Comparison of ENCODE assay signal across 8 cellular contexts in the genomic region with DNA sequence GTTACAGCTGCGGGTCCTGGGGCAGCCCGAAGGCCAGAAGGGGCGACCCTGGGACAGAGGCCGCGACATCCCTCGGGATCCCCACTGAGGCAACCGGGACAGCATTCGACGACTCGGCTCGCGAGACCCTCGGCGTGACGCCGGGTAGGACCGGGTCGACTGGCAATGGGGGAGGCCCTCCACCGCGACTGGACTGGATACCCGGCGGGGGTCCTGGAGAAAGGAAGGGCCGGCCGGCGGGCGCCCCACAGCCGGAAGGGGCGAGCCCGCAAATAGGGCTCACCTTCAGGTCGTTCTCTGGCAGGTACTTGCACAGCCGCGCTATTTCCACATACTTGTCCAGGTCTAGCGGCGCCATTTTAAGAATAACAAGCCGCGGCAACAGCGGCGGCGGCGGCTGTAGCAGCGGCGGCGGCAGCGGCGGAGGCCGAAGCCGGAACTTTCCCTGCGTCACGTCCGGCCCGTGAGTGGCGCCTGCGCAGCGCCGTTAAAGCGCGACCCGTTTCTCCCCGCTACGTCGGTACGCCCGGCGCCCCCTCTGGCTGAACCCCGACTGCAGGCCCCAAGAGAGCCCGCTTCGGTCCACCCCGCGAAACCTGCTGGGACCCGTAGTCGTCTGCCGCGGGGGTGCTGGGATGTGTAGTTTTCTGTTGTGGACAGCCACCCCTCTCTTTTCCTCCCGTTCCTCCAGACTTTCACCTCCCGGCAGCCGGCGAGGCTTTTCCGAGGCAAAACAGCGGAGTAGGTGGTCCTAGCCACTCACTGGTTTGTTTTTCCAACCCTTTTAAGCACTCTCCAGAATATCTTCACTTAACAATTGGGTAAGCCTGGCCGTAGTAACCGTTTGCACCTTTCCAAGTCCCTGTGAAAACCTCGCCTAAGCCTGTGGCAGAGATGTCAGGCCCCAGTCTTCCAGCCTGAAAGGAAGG. TPM values are rescaled to one million over a fixed set of nuclear protein-coding genes. Genes with fewer than 3 reads are reported as not detected.
DNase-seq lines count a peak whose midpoint lies in the region; TF ChIP-seq lines count a peak whose summit lies in the region.

PPP6C (minus strand) TSS at position 443 of the 929 bp plus-strand sequence; CDS start at position 358, 85 bp downstream.

- H3K4me1 ChIP-seq in HAP-1 (peaks cover 19% of the 10 kb centered on the region), neural progenitor cell (peaks cover 4% of the 10 kb centered on the region)

- peaks cover 19% of the 10 kb centered on the region for H3K4me1 Mint-ChIP-seq in neural progenitor cell

- peaks cover 49% of the 10 kb centered on the region for H3K79me2 ChIP-seq in neural progenitor cell (ENCODE audit: low read depth)

- in situ Hi-C loops in HAP-1 (cut with MboI; ENCODE audit: low sequenced_read_pairs): no loop called here

- H3K9ac ChIP-seq in neural progenitor cell: peak within 1 kb of the TSS; percentile 93

- peak within 1 kb of the TSS; percentile 96 for H3K27ac Mint-ChIP-seq in neural progenitor cell

- H3K27ac ChIP-seq in neural progenitor cell: peak within 1 kb of the TSS; percentile 84

- peak within 1 kb of the TSS; percentile 82 for H3K4me2 ChIP-seq in neural progenitor cell

- no peaks in the 10 kb centered on the region for H3F3A ChIP-seq in neural progenitor cell (ENCODE audit: low read depth)

- H3K9me3 Mint-ChIP-seq in neural progenitor cell: no peaks in the 10 kb centered on the region

- H3K27me3 ChIP-seq in HAP-1 (ENCODE audit: low read depth) (no peaks in the 10 kb centered on the region), MG63 (no peaks in the 10 kb centered on the region), neural progenitor cell (no peaks in the 10 kb centered on the region)

- H3K4me3 Mint-ChIP-seq in neural progenitor cell: peak within 1 kb of the TSS; percentile 96

- peak; percentile 95 for DNase-seq in GDM1 (lab: John Stamatoyannopoulos, UW)
- peak; percentile 88 to 97 for DNase-seq in HAP-1 (ENCODE audit: low spot score in 2 of 2)
- peak; percentile 95 for DNase-seq in MG63
- peak; percentile 81 for DNase-seq in SIG-M5 (lab: John Stamatoyannopoulos, UW)
- peak; percentile 96 for DNase-seq in activated gamma-delta T cell treated with Interleukin-2 at 50 U/mL for 16 hours
- DNase-seq in foreskin fibroblast: peak; percentile 97 to 99
- DNase-seq in neural progenitor cell (ENCODE audit: low spot score): peak; percentile 99
- peak; percentile 92 for DNase-seq in stromal cell of bone marrow (ENCODE audit: low read depth)

- H2AFZ ChIP-seq in neural progenitor cell (replicated peaks): peak within 1 kb of the TSS; percentile 87

- H3K4me3 ChIP-seq in HAP-1: peak within 1 kb of the TSS; percentile 100
- H3K4me3 ChIP-seq in MG63: peak within 1 kb of the TSS; percentile 91
- peak within 1 kb of the TSS; percentile 97 to 100 for H3K4me3 ChIP-seq in foreskin fibroblast (ENCODE audit: low read depth in 1 of 2, low read length in 2 of 2)
- peak within 1 kb of the TSS; percentile 84 for H3K4me3 ChIP-seq in neural progenitor cell

- peaks cover 23% of the 10 kb centered on the region for H4K20me1 ChIP-seq in neural progenitor cell (ENCODE audit: low read depth)

- H3K9me3 ChIP-seq in HAP-1: no peaks in the 10 kb centered on the region
- no peaks in the 10 kb centered on the region for H3K9me3 ChIP-seq in MG63
- H3K9me3 ChIP-seq in neural progenitor cell (ENCODE audit: low read depth): no peaks in the 10 kb centered on the region

- TF ChIP-seq CTCF in foreskin fibroblast (IDR thresholded peaks at IDR 0.05; ENCODE audit: low read depth, low read length) (peak; percentile 65), neural progenitor cell (IDR thresholded peaks at IDR 0.05) (peak; percentile 66)

- H3K36me3 ChIP-seq in HAP-1 (replicated peaks) (peaks cover 4% of the 10 kb centered on the region; the same call in 1 of the 2 replicates), MG63 (peaks cover 5% of the 10 kb centered on the region), neural progenitor cell (no peaks in the 10 kb centered on the region)

- peaks cover 2% of the 10 kb centered on the region for H3K27me3 Mint-ChIP-seq in neural progenitor cell (ENCODE audit: insufficient read depth, low read depth)

- H3K36me3 Mint-ChIP-seq in neural progenitor cell: no peaks in the 10 kb centered on the region

RNA-seq across cellular contexts. Expression of gene PPP6C, which starts in this region (rescaled TPM):
- total RNA-seq in MG63 (2014; rRNA removed; shearing (Covaris generic); ENCODE audit: low replicate concordance): 17.0 and 23.4 TPM in 2 replicates
- 41.7 and 61.7 TPM in 2 replicates for total RNA-seq in neural progenitor cell (ENCODE audit: low replicate concordance)

Comparison
In these comparisons a context has a peak if more than half of its experiments do, and no peak if none do; other contexts are left out.
1. Peak in every context shown above with its lines: DNase-seq, H3K4me3 ChIP-seq and H3K27ac ChIP-seq.